Comparison of ENCODE assay signal across 9 cellular contexts in genomic region chr15:74726774-74727164, GRCh38. TPM values are rescaled to one million over a fixed set of nuclear protein-coding genes. Genes with fewer than 3 reads are reported as not detected.
DNase-seq lines count a peak whose midpoint lies in the region; ATAC-seq and TF ChIP-seq lines count a peak whose summit lies in the region.
"Had no signal": no experiment of that assay in that cellular context is flagged by ENCODE, and none has a peak within 500 bp of the region (broad histone marks: within the 10 kb centered on the region; RNA-seq: fewer than 3 reads in every experiment).

No MANE protein-coding gene starts in this region.

- peaks cover 4% of the 10 kb centered on the region; the same call in 1 of the 2 replicates for H3K36me3 Mint-ChIP-seq in HFFc6 (ENCODE audit: low read depth)
- H3K36me3 Mint-ChIP-seq in activated T-helper 1 cell treated with anti-CD3 and anti-CD28 coated beads, Interleukin-12 subunit alpha, Interleukin-12 subunit beta, Interleukin-2, Interleukin-4 antibody, amounts not matched to agents 30 ng/mL and 10 ng/mL and 1 ng/mL, durations not matched to agents 14 hours and 24 hours and 36 hours (ENCODE audit: low read depth): no peaks in the 10 kb centered on the region

- H3K4me3 Mint-ChIP-seq in HFFc6: peak overlapping the region; percentile 64; the same call in 1 of the 2 replicates
- H3K4me3 Mint-ChIP-seq in activated T-helper 1 cell treated with anti-CD3 and anti-CD28 coated beads, Interleukin-12 subunit alpha, Interleukin-12 subunit beta, Interleukin-2, Interleukin-4 antibody, amounts not matched to agents 30 ng/mL and 10 ng/mL and 1 ng/mL, durations not matched to agents 14 hours and 24 hours and 36 hours: peak overlapping the region; percentile 75
- peak overlapping the region; percentile 80 to 84 for H3K4me3 Mint-ChIP-seq in stimulated activated naive CD8-positive, alpha-beta T cell treated with anti-CD3 and anti-CD28 coated beads, Interleukin-15, amount 100 ng/mL, for 72 hours

- peaks cover 12% of the 10 kb centered on the region for H3K27me3 ChIP-seq in iPS-15b (ENCODE audit: control insufficient read depth, insufficient read depth, low read length)

- H3K9me3 Mint-ChIP-seq in HFFc6: no peaks in the 10 kb centered on the region
- H3K9me3 Mint-ChIP-seq in activated T-helper 1 cell treated with anti-CD3 and anti-CD28 coated beads, Interleukin-12 subunit alpha, Interleukin-12 subunit beta, Interleukin-2, Interleukin-4 antibody, amounts not matched to agents 30 ng/mL and 10 ng/mL and 1 ng/mL, durations not matched to agents 14 hours and 24 hours and 36 hours: no peaks in the 10 kb centered on the region
- H3K9me3 Mint-ChIP-seq in stimulated activated naive CD8-positive, alpha-beta T cell treated with anti-CD3 and anti-CD28 coated beads, Interleukin-15, amount 100 ng/mL, for 72 hours: no peaks in the 10 kb centered on the region

- no peak overlapping the region for H3K27ac Mint-ChIP-seq in HFFc6
- peak overlapping the region; percentile 65 for H3K27ac Mint-ChIP-seq in activated T-helper 1 cell treated with anti-CD3 and anti-CD28 coated beads, Interleukin-12 subunit alpha, Interleukin-12 subunit beta, Interleukin-2, Interleukin-4 antibody, amounts not matched to agents 30 ng/mL and 10 ng/mL and 1 ng/mL, durations not matched to agents 14 hours and 24 hours and 36 hours
- peak overlapping the region; percentile 94 to 97 for H3K27ac Mint-ChIP-seq in stimulated activated naive CD8-positive, alpha-beta T cell treated with anti-CD3 and anti-CD28 coated beads, Interleukin-15, amount 100 ng/mL, for 72 hours

- no peaks in the 10 kb centered on the region for H3K4me1 Mint-ChIP-seq in HFFc6 (ENCODE audit: low read depth)
- peaks cover 17% of the 10 kb centered on the region for H3K4me1 Mint-ChIP-seq in activated T-helper 1 cell treated with anti-CD3 and anti-CD28 coated beads, Interleukin-12 subunit alpha, Interleukin-12 subunit beta, Interleukin-2, Interleukin-4 antibody, amounts not matched to agents 30 ng/mL and 10 ng/mL and 1 ng/mL, durations not matched to agents 14 hours and 24 hours and 36 hours (ENCODE audit: low read depth)
- peaks cover 43% of the 10 kb centered on the region for H3K4me1 Mint-ChIP-seq in stimulated activated naive CD8-positive, alpha-beta T cell treated with anti-CD3 and anti-CD28 coated beads, Interleukin-15, amount 100 ng/mL, for 72 hours

- no peaks in the 10 kb centered on the region for H3K36me3 ChIP-seq in iPS-15b (ENCODE audit: control insufficient read depth, insufficient read depth, low read length)

- DNase-seq in HFFc6 (no peak), SW 1271 (lab: John Stamatoyannopoulos, UW) (no peak), MV-4-11 (lab: John Stamatoyannopoulos, UW) (no peak)
- DNase-seq in activated T-helper 1 cell treated with anti-CD3 and anti-CD28 coated beads, Interleukin-12 subunit alpha, Interleukin-12 subunit beta, Interleukin-2, Interleukin-4 antibody, amounts not matched to agents 30 ng/mL and 10 ng/mL and 1 ng/mL, durations not matched to agents 14 hours and 24 hours and 36 hours (ENCODE audit: low spot score): no peak
- no peak for DNase-seq in stimulated activated naive CD8-positive, alpha-beta T cell treated with anti-CD3 and anti-CD28 coated beads, Interleukin-15, amount 100 ng/mL, for 72 hours
- DNase-seq: NCI-H446 treated with DMSO at 0.1 percent for 48 hours had no signal

- H3K9me3 ChIP-seq in iPS-15b (ENCODE audit: control insufficient read depth, insufficient read depth, low read length): no peaks in the 10 kb centered on the region

- H3K27me3 Mint-ChIP-seq in HFFc6 (ENCODE audit: insufficient read depth): peaks cover 70% of the 10 kb centered on the region
- peaks cover 23% of the 10 kb centered on the region for H3K27me3 Mint-ChIP-seq in activated T-helper 1 cell treated with anti-CD3 and anti-CD28 coated beads, Interleukin-12 subunit alpha, Interleukin-12 subunit beta, Interleukin-2, Interleukin-4 antibody, amounts not matched to agents 30 ng/mL and 10 ng/mL and 1 ng/mL, durations not matched to agents 14 hours and 24 hours and 36 hours (ENCODE audit: insufficient read depth)
- H3K27me3 Mint-ChIP-seq in stimulated activated naive CD8-positive, alpha-beta T cell treated with anti-CD3 and anti-CD28 coated beads, Interleukin-15, amount 100 ng/mL, for 72 hours: peaks cover 23% of the 10 kb centered on the region

- no peak for TF ChIP-seq CTCF in HFFc6 (IDR thresholded peaks at IDR 0.05)

- intact Hi-C loops in activated T-helper 1 cell treated with anti-CD3 and anti-CD28 coated beads, Interleukin-12 subunit alpha, Interleukin-12 subunit beta, Interleukin-2, Interleukin-4 antibody, amounts not matched to agents 30 ng/mL and 10 ng/mL and 1 ng/mL, durations not matched to agents 14 hours and 24 hours and 36 hours (cut with micrococcal nuclease): no loop called here

- H3K4me3 ChIP-seq in iPS-15b (ENCODE audit: low read depth, low read length): peak overlapping the region; percentile 73

- ATAC-seq in stimulated activated naive CD8-positive, alpha-beta T cell treated with anti-CD3 and anti-CD28 coated beads, Interleukin-15, amount 100 ng/mL, for 72 hours: peak; percentile 3
- no peak for ATAC-seq in GM18498 (IDR thresholded peaks at IDR 0.05; ENCODE audit: unreplicated experiment)

- H3K9ac ChIP-seq in iPS-15b (ENCODE audit: low read depth, low read length): no peak overlapping the region

- H3K4me1 ChIP-seq in iPS-15b (ENCODE audit: control insufficient read depth, insufficient read depth, low read length): peaks cover 8% of the 10 kb centered on the region

RNA-seq across cellular contexts. Expression of gene CYP1A1, which starts 1.4 kb away (rescaled TPM):
- not detected for total RNA-seq in HFFc6 (2021; fragmentation: NEBNext Ultra II Directional; extraction: Animal tissue kit (Norgen Biotek cat#: 25700))
- 0.29 and 0.37 TPM in 2 replicates for total RNA-seq in activated T-helper 1 cell treated with anti-CD3 and anti-CD28 coated beads, Interleukin-12 subunit alpha, Interleukin-12 subunit beta, Interleukin-2, Interleukin-4 antibody, amounts not matched to agents 30 ng/mL and 10 ng/mL and 1 ng/mL, durations not matched to agents 14 hours and 24 hours and 36 hours
- total RNA-seq: myocyte had no signal

RNA-seq across cellular contexts. Expression of gene CYP1A2, which starts 21.9 kb away (rescaled TPM):
- not detected for total RNA-seq in HFFc6 (2021; fragmentation: NEBNext Ultra II Directional; extraction: Animal tissue kit (Norgen Biotek cat#: 25700))
- not detected in 2 replicates for total RNA-seq in activated T-helper 1 cell treated with anti-CD3 and anti-CD28 coated beads, Interleukin-12 subunit alpha, Interleukin-12 subunit beta, Interleukin-2, Interleukin-4 antibody, amounts not matched to agents 30 ng/mL and 10 ng/mL and 1 ng/mL, durations not matched to agents 14 hours and 24 hours and 36 hours
- total RNA-seq: myocyte had no signal

RNA-seq across cellular contexts. Expression of gene EDC3, which starts 30.9 kb away (rescaled TPM):
- 10 to 100 TPM; 37.2 to 46.8 (median 40.8) TPM for total RNA-seq in HFFc6 (2021; fragmentation: NEBNext Ultra II Directional; extraction: Animal tissue kit (Norgen Biotek cat#: 25700))
- 58.4 and 61.4 TPM in 2 replicates for total RNA-seq in activated T-helper 1 cell treated with anti-CD3 and anti-CD28 coated beads, Interleukin-12 subunit alpha, Interleukin-12 subunit beta, Interleukin-2, Interleukin-4 antibody, amounts not matched to agents 30 ng/mL and 10 ng/mL and 1 ng/mL, durations not matched to agents 14 hours and 24 hours and 36 hours

RNA-seq across cellular contexts. Expression of gene CSK, which starts 55.1 kb away (rescaled TPM):
- 10 to 100 TPM; 48.8 to 59.0 (median 53.3) TPM for total RNA-seq in HFFc6 (2021; fragmentation: NEBNext Ultra II Directional; extraction: Animal tissue kit (Norgen Biotek cat#: 25700))
- total RNA-seq in activated T-helper 1 cell treated with anti-CD3 and anti-CD28 coated beads, Interleukin-12 subunit alpha, Interleukin-12 subunit beta, Interleukin-2, Interleukin-4 antibody, amounts not matched to agents 30 ng/mL and 10 ng/mL and 1 ng/mL, durations not matched to agents 14 hours and 24 hours and 36 hours: 348 and 362 TPM in 2 replicates
